Comparison of ENCODE assay signal across 19 cellular contexts in the genomic region with DNA sequence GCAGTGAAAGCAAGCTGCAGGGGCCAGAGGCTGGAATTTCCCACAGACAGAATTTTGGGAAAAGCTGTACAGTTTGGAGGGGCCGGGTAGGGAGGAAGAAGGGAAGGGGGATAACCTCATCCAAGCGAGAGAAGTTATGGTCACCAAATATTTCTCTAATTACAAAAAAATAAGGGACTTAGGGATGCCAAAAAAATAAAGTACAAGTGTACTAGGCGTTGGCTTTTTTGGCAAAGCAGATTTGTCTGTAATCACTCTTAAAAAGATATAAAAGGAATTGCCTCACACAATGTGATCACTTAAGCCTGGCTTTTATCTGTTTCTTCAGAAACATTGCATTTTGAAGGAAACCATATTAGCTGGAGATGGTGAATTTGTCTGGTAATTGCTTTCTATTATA. TPM values are rescaled to one million over a fixed set of nuclear protein-coding genes. Genes with fewer than 3 reads are reported as not detected.
A peak's percentile ranks its signal among the peaks of the same experiment; 100 is the strongest.
DNase-seq lines count a peak whose midpoint lies in the region; ATAC-seq and TF ChIP-seq lines count a peak whose summit lies in the region.
"Had no signal": no experiment of that assay in that cellular context is flagged by ENCODE, and none has a peak within 500 bp of the region (broad histone marks: within the 10 kb centered on the region; RNA-seq: fewer than 3 reads in every experiment).

No MANE protein-coding gene starts in this region.

- WGBS in gastroesophageal sphincter (ENCODE audit: low coverage in 1 of 2), 2 donors = 40 to 44% methylated on average over 3 of the region's 3 CpGs

- H3K9me3 ChIP-seq in gastroesophageal sphincter (peaks cover 0 to 12% (median 0%) of the 10 kb centered on the region in 3 donors), right atrium auricular region (no peaks in the 10 kb centered on the region)

- DNase-seq in right atrium auricular region (ENCODE audit: low spot score) (no peak), sciatic nerve (ENCODE audit: low spot score) (no peak), epidermal melanocyte (ENCODE audit: insufficient read length, low spot score) (no peak), DMS 273 treated with DMSO at 0.1 percent for 48 hours (lab: John Stamatoyannopoulos, UW) (no peak), GM23338 (ENCODE audit: low spot score) (no peak)
- DNase-seq: AML-193, DND-41, Karpas-422, NCI-H1048, NCI-H1436, NCI-H1930, NCI-H345, NCI-H524 treated with DMSO at 0.1 percent for 48 hours, RPMI8226 had no signal

- no peaks in the 10 kb centered on the region for H3K79me2 ChIP-seq in GM23338 (replicated peaks; ENCODE audit: insufficient read depth)

- no peak overlapping the region for H2AFZ ChIP-seq in GM23338

- H3K27me3 Mint-ChIP-seq in GM23338 (ENCODE audit: insufficient read depth, low read depth, poor library complexity) = peaks cover 7% of the 10 kb centered on the region

- H3K4me1 ChIP-seq in gastroesophageal sphincter (peaks cover 0 to 23% (median 5%) of the 10 kb centered on the region in 3 donors), right atrium auricular region (peaks cover 0 to 10% of the 10 kb centered on the region in 2 donors), GM23338 (ENCODE audit: insufficient read depth) (no peaks in the 10 kb centered on the region)

- no peaks in the 10 kb centered on the region; the same call in 2 of the 3 replicates for H3K36me3 Mint-ChIP-seq in GM23338 (ENCODE audit: low read depth)
- H3K36me3 Mint-ChIP-seq: CD14-positive monocyte, IgD-negative memory B cell had no signal

- H3K4me2 ChIP-seq in GM23338 = no peak overlapping the region

- no peaks in the 10 kb centered on the region for H4K20me1 ChIP-seq in GM23338 (replicated peaks; ENCODE audit: insufficient read depth)

- intact Hi-C loops in sciatic nerve (cut with DNase I) = no loop called here

- no peaks in the 10 kb centered on the region for H3K9me3 Mint-ChIP-seq in GM23338

- H3K9me2 ChIP-seq in GM23338 (ENCODE audit: insufficient read depth) = no peaks in the 10 kb centered on the region

- H3K4me3 ChIP-seq in gastroesophageal sphincter = no peak overlapping the region
- H3K4me3 ChIP-seq in right atrium auricular region = no peak overlapping the region
- no peak overlapping the region for H3K4me3 ChIP-seq in GM23338

- no peaks in the 10 kb centered on the region for H3F3A ChIP-seq in GM23338 (replicated peaks; ENCODE audit: low read depth)

- H3K4me3 Mint-ChIP-seq in GM23338 = no peak overlapping the region
- H3K4me3 Mint-ChIP-seq: IgD-negative memory B cell had no signal

- no peak for TF ChIP-seq EP300 in gastroesophageal sphincter (IDR thresholded peaks at IDR 0.05)

- no peak for TF ChIP-seq POLR2A in gastroesophageal sphincter (IDR thresholded peaks at IDR 0.05)

- H3K27ac Mint-ChIP-seq in GM23338 = no peak overlapping the region
- H3K27ac Mint-ChIP-seq: CD14-positive monocyte, IgD-negative memory B cell had no signal

- ATAC-seq in gastroesophageal sphincter (peak; percentile 50), sciatic nerve (peak; percentile 66), HG02798 (IDR thresholded peaks at IDR 0.05; ENCODE audit: poor library complexity, unreplicated experiment) (no peak), GM23338 (no peak)
- ATAC-seq: HCT116 had no signal

- no peaks in the 10 kb centered on the region for H3K36me3 ChIP-seq in gastroesophageal sphincter
- no peaks in the 10 kb centered on the region for H3K36me3 ChIP-seq in right atrium auricular region
- H3K36me3 ChIP-seq in GM23338 (ENCODE audit: insufficient read depth) = no peaks in the 10 kb centered on the region

- no peaks in the 10 kb centered on the region for H3K4me1 Mint-ChIP-seq in GM23338
- H3K4me1 Mint-ChIP-seq: CD14-positive monocyte, IgD-negative memory B cell had no signal

- TF ChIP-seq CTCF in gastroesophageal sphincter (IDR thresholded peaks at IDR 0.05) (no peak), right atrium auricular region (IDR thresholded peaks at IDR 0.05) (no peak), GM23338 (conservative IDR thresholded peaks at IDR 0.05; ENCODE audit: low read depth in 2 of 2) (no peak)

- H3K27me3 ChIP-seq in gastroesophageal sphincter = peaks cover 12% of the 10 kb centered on the region
- no peaks in the 10 kb centered on the region for H3K27me3 ChIP-seq in right atrium auricular region
- H3K27me3 ChIP-seq in GM23338 (ENCODE audit: insufficient read depth) = no peaks in the 10 kb centered on the region

- H3K27ac ChIP-seq in gastroesophageal sphincter (peak overlapping the region in 3 of 4 donors; percentile 55 to 68 (median 66)), right atrium auricular region (peak overlapping the region; percentile 70 to 83), GM23338 (ENCODE audit: low read depth) (no peak overlapping the region)

TF ChIP-seq in GM23338, 12 proteins besides CTCF, POLR2A, EP300 and RAD21:
- TF ChIP-seq EZH2 (IDR thresholded peaks at IDR 0.05; ENCODE audit: low read depth, unreplicated experiment) (no peak), ZNF331 (CRISPR knock-in tag; IDR thresholded peaks at IDR 0.05; ENCODE audit: low read depth) (no peak)
- TF ChIP-seq, protein P1, sequence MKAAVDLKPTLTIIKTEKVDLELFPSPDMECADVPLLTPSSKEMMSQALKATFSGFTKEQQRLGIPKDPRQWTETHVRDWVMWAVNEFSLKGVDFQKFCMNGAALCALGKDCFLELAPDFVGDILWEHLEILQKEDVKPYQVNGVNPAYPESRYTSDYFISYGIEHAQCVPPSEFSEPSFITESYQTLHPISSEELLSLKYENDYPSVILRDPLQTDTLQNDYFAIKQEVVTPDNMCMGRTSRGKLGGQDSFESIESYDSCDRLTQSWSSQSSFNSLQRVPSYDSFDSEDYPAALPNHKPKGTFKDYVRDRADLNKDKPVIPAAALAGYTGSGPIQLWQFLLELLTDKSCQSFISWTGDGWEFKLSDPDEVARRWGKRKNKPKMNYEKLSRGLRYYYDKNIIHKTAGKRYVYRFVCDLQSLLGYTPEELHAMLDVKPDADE (IDR thresholded peaks at IDR 0.05) = no peak

RNA-seq across cellular contexts. Expression of a gene that starts 31.1 kb away (rescaled TPM):
- total RNA-seq in gastroesophageal sphincter (10 to 100 TPM; 19.1 to 43.4 (median 31.3) TPM), right atrium auricular region (100 to 1,000 TPM; 120 to 168 TPM), sciatic nerve (224 TPM)
- 0.08 and 1.4 TPM in 2 replicates for total RNA-seq in GM23338 (2014; rRNA removed; shearing (Covaris generic))
- polyA plus RNA-seq in GM23338 (2016; fragmentation: Nextera tagmentation; extraction: Ambion mirVana) = 0.75 TPM in 1 of 2 replicates, not detected in the other

RNA-seq across cellular contexts. Expression of a gene that starts 50.7 kb away (rescaled TPM):
- 100 to 1,000 TPM; 139 to 199 (median 167) TPM for total RNA-seq in gastroesophageal sphincter
- 100 to 1,000 TPM; 122 to 156 TPM for total RNA-seq in right atrium auricular region
- total RNA-seq in sciatic nerve = 223 TPM
- 855 and 976 TPM in 2 replicates for total RNA-seq in GM23338 (2014; rRNA removed; shearing (Covaris generic))
- polyA plus RNA-seq in GM23338 (2016; fragmentation: Nextera tagmentation; extraction: Ambion mirVana) = 2,114 and 2,289 TPM in 2 replicates

Comparison
In these comparisons a context has a peak if more than half of its experiments do, and no peak if none do; other contexts are left out.
1. ATAC-seq: peak in gastroesophageal sphincter (single experiment) and sciatic nerve (single experiment); none in HG02798 (single experiment) and GM23338 (single experiment).